ENCODE assay signal across 2 cellular contexts in the genomic region with DNA sequence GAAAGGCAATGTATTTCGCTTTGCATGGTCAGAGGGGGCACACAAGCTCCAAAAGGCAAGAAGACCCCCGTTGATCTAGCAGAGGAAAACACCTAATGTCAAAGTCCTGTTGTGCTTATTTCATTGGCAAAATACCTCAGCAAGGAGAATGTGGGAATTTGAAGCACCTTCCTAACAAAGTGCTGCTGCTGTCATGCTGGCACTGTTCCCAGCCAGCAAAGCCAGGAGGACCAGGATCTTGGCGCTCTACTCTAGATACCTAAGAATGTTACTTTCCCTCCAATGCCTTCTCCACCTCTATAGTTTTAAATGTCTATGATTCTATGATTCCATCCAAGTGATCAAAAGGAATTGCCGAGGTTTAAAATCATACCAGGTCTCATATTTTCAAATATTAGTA.
TF ChIP-seq lines count a peak whose summit lies in the region.

No MANE protein-coding gene starts in this region.

TF ChIP-seq in GM23338, 12 proteins besides CTCF, POLR2A, EP300 and RAD21 (continued from another document):
- TF ChIP-seq, protein P1, sequence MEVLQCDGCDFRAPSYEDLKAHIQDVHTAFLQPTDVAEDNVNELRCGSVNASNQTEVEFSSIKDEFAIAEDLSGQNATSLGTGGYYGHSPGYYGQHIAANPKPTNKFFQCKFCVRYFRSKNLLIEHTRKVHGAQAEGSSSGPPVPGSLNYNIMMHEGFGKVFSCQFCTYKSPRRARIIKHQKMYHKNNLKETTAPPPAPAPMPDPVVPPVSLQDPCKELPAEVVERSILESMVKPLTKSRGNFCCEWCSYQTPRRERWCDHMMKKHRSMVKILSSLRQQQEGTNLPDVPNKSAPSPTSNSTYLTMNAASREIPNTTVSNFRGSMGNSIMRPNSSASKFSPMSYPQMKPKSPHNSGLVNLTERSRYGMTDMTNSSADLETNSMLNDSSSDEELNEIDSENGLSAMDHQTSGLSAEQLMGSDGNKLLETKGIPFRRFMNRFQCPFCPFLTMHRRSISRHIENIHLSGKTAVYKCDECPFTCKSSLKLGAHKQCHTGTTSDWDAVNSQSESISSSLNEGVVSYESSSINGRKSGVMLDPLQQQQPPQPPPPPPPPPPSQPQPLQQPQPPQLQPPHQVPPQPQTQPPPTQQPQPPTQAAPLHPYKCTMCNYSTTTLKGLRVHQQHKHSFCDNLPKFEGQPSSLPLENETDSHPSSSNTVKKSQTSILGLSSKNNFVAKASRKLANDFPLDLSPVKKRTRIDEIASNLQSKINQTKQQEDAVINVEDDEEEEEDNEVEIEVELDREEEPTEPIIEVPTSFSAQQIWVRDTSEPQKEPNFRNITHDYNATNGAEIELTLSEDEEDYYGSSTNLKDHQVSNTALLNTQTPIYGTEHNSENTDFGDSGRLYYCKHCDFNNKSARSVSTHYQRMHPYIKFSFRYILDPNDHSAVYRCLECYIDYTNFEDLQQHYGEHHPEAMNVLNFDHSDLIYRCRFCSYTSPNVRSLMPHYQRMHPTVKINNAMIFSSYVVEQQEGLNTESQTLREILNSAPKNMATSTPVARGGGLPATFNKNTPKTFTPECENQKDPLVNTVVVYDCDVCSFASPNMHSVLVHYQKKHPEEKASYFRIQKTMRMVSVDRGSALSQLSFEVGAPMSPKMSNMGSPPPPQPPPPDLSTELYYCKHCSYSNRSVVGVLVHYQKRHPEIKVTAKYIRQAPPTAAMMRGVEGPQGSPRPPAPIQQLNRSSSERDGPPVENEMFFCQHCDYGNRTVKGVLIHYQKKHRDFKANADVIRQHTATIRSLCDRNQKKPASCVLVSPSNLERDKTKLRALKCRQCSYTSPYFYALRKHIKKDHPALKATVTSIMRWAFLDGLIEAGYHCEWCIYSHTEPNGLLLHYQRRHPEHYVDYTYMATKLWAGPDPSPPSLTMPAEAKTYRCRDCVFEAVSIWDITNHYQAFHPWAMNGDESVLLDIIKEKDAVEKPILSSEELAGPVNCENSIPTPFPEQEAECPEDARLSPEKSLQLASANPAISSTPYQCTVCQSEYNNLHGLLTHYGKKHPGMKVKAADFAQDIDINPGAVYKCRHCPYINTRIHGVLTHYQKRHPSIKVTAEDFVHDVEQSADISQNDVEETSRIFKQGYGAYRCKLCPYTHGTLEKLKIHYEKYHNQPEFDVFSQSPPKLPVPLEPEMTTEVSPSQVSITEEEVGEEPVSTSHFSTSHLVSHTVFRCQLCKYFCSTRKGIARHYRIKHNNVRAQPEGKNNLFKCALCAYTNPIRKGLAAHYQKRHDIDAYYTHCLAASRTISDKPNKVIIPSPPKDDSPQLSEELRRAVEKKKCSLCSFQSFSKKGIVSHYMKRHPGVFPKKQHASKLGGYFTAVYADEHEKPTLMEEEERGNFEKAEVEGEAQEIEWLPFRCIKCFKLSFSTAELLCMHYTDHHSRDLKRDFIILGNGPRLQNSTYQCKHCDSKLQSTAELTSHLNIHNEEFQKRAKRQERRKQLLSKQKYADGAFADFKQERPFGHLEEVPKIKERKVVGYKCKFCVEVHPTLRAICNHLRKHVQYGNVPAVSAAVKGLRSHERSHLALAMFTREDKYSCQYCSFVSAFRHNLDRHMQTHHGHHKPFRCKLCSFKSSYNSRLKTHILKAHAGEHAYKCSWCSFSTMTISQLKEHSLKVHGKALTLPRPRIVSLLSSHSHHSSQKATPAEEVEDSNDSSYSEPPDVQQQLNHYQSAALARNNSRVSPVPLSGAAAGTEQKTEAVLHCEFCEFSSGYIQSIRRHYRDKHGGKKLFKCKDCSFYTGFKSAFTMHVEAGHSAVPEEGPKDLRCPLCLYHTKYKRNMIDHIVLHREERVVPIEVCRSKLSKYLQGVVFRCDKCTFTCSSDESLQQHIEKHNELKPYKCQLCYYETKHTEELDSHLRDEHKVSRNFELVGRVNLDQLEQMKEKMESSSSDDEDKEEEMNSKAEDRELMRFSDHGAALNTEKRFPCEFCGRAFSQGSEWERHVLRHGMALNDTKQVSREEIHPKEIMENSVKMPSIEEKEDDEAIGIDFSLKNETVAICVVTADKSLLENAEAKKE (CRISPR knock-in tag; IDR thresholded peaks at IDR 0.05) = no peak
- TF ChIP-seq, protein P2, sequence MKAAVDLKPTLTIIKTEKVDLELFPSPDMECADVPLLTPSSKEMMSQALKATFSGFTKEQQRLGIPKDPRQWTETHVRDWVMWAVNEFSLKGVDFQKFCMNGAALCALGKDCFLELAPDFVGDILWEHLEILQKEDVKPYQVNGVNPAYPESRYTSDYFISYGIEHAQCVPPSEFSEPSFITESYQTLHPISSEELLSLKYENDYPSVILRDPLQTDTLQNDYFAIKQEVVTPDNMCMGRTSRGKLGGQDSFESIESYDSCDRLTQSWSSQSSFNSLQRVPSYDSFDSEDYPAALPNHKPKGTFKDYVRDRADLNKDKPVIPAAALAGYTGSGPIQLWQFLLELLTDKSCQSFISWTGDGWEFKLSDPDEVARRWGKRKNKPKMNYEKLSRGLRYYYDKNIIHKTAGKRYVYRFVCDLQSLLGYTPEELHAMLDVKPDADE (IDR thresholded peaks at IDR 0.05) = no peak

TF ChIP-seq in WTC11, 78 proteins besides CTCF, POLR2A, EP300 and RAD21 (continued from another document):
- TF ChIP-seq, protein P3, sequence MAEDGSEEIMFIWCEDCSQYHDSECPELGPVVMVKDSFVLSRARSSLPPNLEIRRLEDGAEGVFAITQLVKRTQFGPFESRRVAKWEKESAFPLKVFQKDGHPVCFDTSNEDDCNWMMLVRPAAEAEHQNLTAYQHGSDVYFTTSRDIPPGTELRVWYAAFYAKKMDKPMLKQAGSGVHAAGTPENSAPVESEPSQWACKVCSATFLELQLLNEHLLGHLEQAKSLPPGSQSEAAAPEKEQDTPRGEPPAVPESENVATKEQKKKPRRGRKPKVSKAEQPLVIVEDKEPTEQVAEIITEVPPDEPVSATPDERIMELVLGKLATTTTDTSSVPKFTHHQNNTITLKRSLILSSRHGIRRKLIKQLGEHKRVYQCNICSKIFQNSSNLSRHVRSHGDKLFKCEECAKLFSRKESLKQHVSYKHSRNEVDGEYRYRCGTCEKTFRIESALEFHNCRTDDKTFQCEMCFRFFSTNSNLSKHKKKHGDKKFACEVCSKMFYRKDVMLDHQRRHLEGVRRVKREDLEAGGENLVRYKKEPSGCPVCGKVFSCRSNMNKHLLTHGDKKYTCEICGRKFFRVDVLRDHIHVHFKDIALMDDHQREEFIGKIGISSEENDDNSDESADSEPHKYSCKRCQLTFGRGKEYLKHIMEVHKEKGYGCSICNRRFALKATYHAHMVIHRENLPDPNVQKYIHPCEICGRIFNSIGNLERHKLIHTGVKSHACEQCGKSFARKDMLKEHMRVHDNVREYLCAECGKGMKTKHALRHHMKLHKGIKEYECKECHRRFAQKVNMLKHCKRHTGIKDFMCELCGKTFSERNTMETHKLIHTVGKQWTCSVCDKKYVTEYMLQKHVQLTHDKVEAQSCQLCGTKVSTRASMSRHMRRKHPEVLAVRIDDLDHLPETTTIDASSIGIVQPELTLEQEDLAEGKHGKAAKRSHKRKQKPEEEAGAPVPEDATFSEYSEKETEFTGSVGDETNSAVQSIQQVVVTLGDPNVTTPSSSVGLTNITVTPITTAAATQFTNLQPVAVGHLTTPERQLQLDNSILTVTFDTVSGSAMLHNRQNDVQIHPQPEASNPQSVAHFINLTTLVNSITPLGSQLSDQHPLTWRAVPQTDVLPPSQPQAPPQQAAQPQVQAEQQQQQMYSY (CRISPR knock-in tag; IDR thresholded peaks at IDR 0.05) = no peak
- TF ChIP-seq SP1 (CRISPR knock-in tag; conservative IDR thresholded peaks at IDR 0.05) = no peak
- TF ChIP-seq, protein P4, sequence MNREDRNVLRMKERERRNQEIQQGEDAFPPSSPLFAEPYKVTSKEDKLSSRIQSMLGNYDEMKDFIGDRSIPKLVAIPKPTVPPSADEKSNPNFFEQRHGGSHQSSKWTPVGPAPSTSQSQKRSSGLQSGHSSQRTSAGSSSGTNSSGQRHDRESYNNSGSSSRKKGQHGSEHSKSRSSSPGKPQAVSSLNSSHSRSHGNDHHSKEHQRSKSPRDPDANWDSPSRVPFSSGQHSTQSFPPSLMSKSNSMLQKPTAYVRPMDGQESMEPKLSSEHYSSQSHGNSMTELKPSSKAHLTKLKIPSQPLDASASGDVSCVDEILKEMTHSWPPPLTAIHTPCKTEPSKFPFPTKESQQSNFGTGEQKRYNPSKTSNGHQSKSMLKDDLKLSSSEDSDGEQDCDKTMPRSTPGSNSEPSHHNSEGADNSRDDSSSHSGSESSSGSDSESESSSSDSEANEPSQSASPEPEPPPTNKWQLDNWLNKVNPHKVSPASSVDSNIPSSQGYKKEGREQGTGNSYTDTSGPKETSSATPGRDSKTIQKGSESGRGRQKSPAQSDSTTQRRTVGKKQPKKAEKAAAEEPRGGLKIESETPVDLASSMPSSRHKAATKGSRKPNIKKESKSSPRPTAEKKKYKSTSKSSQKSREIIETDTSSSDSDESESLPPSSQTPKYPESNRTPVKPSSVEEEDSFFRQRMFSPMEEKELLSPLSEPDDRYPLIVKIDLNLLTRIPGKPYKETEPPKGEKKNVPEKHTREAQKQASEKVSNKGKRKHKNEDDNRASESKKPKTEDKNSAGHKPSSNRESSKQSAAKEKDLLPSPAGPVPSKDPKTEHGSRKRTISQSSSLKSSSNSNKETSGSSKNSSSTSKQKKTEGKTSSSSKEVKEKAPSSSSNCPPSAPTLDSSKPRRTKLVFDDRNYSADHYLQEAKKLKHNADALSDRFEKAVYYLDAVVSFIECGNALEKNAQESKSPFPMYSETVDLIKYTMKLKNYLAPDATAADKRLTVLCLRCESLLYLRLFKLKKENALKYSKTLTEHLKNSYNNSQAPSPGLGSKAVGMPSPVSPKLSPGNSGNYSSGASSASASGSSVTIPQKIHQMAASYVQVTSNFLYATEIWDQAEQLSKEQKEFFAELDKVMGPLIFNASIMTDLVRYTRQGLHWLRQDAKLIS (CRISPR knock-in tag; IDR thresholded peaks at IDR 0.05; ENCODE audit: borderline replicate concordance) = no peak
- no peak for TF ChIP-seq FOXK1 (CRISPR knock-in tag; IDR thresholded peaks at IDR 0.05)
- TF ChIP-seq, protein P5, sequence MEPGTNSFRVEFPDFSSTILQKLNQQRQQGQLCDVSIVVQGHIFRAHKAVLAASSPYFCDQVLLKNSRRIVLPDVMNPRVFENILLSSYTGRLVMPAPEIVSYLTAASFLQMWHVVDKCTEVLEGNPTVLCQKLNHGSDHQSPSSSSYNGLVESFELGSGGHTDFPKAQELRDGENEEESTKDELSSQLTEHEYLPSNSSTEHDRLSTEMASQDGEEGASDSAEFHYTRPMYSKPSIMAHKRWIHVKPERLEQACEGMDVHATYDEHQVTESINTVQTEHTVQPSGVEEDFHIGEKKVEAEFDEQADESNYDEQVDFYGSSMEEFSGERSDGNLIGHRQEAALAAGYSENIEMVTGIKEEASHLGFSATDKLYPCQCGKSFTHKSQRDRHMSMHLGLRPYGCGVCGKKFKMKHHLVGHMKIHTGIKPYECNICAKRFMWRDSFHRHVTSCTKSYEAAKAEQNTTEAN (CRISPR knock-in tag; IDR thresholded peaks at IDR 0.05) = no peak
